In the genomic region with DNA sequence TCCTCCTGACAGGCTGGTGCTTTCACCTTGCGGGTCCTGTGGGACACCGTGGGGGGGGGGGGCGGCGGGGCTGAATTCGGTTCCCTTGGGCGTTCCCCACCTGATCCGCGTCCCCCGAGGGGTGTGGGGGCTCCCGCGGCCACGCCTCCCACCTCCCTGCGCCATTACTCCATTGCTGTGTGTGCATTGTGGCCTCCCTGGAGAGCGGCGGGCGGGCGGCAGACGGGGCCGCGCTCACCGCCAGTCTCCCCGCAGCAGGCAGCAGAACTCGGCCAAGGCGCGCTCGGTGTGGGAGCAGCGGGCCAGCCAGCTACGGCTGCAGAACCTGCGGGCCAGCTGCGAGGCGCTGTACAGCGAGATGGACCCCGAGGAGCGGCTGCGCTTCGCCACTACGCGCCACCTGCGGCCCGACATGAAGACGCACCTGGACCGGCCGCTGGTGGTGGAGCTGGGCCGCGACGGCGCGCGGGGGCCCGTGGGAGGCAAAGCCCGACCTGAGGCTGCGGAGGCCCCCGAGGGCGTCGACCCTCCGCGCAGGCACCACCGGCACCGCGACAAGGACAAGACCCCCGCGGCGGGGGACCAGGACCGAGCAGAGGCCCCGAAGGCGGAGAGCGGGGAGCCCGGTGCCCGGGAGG, we compare ENCODE assay signal across 11 cellular contexts.
DNase-seq lines count a peak whose midpoint lies in the region; ATAC-seq, FAIRE-seq and TF ChIP-seq lines count a peak whose summit lies in the region.
"Had no signal": no experiment of that assay in that cellular context is flagged by ENCODE, and none has a peak within 500 bp of the region (broad histone marks: within the 10 kb centered on the region; RNA-seq: fewer than 3 reads in every experiment).

No MANE protein-coding gene starts in this region.

- TF ChIP-seq POLR2A in A549 (IDR thresholded peaks at IDR 0.05; ENCODE audit: low read length) = no peak
- no peak for TF ChIP-seq POLR2A in K562 (conservative IDR thresholded peaks at IDR 0.05)

- H3K27me3 ChIP-seq in K562 (ENCODE audit: control insufficient read depth in 2 of 2, insufficient read depth in 2 of 2, low read length in 2 of 2) (peaks cover 7 to 38% of the 10 kb centered on the region in 2 experiments; a peak in 4 of 5 replicates), lung (ENCODE audit: control insufficient read depth, insufficient read depth) (peaks cover 8% of the 10 kb centered on the region)

- H4K20me1 ChIP-seq in K562 (replicated peaks; ENCODE audit: control insufficient read depth, insufficient read depth, low read length) = no peaks in the 10 kb centered on the region

- no peaks in the 10 kb centered on the region for H3K9me3 ChIP-seq in A549
- H3K9me3 ChIP-seq in K562 (replicated peaks; ENCODE audit: control insufficient read depth, insufficient read depth, low read depth, low read length) = no peaks in the 10 kb centered on the region
- H3K9me3 ChIP-seq in lung (ENCODE audit: control insufficient read depth in 2 of 2, insufficient read depth in 1 of 2, low read length in 1 of 2) = peaks cover 0 to 9% of the 10 kb centered on the region in 2 donors

- intact Hi-C loops in K562 (cut with micrococcal nuclease) = no loop called here

- H3K9me1 ChIP-seq in K562 (ENCODE audit: control insufficient read depth, insufficient read depth, low read length) = no peaks in the 10 kb centered on the region

- in situ Hi-C loops in K562 (cut with MboI) = no loop called here

- DNase-seq in A549 (ENCODE audit: low read depth in 1 of 2, low spot score in 1 of 2) = no peak
- DNase-seq in DMS79 treated with DMSO at 0.1 percent for 48 hours (lab: John Stamatoyannopoulos, UW) = peak; percentile 60
- peak in 1 of 4 experiments; percentile 3 for DNase-seq in K562 (ENCODE audit: extremely low read depth in 1 of 4, low spot score in 3 of 4)
- DNase-seq in lung (ENCODE audit: low spot score) = peak; percentile 11
- DNase-seq in SW 1271 (lab: John Stamatoyannopoulos, UW) = no peak
- no peak for DNase-seq in AG08395 (ENCODE audit: low spot score)
- DNase-seq: activated T-cell treated with anti-CD3 and anti-CD28 coated beads for 4 hours, brain microvascular endothelial cell had no signal

- BruUV-seq in K562 (replicated peaks; lab: Mats Ljungman, UMichigan) = no TSS peak

- ATAC-seq in A549 = peak in 1 of 2 experiments; percentile 51; a peak in 3 of 6 replicates
- no peak for ATAC-seq in K562
- no peak for ATAC-seq in lung (ENCODE audit: insufficient read depth, low FRiP score)
- no peak for ATAC-seq in GM21825 (IDR thresholded peaks at IDR 0.05; ENCODE audit: unreplicated experiment)
- no peak for ATAC-seq in GM18873 (IDR thresholded peaks at IDR 0.05; ENCODE audit: low FRiP score, unreplicated experiment)
- ATAC-seq: CD8-positive, alpha-beta T cell had no signal

- TF ChIP-seq EP300 in A549 (IDR thresholded peaks at IDR 0.05) = no peak
- TF ChIP-seq EP300 in K562 (IDR thresholded peaks at IDR 0.05; ENCODE audit: low read length) = no peak

- H3K4me2 ChIP-seq in A549 (peak overlapping the region; percentile 84), K562 (ENCODE audit: insufficient read depth, low read length) (no peak overlapping the region)

- no peak overlapping the region for H3K9ac ChIP-seq in K562 (ENCODE audit: insufficient read depth in 1 of 2, low read depth in 2 of 2, low read length in 2 of 2)

- H3K27ac ChIP-seq in A549 (peak overlapping the region in 1 of 2 experiments; percentile 56; a peak in 2 of 6 replicates), K562 (ENCODE audit: extremely low read depth, low read depth, low read length) (no peak overlapping the region), lung (ENCODE audit: low read depth in 1 of 2, low read length in 1 of 2) (no peak overlapping the region)
- H3K27ac ChIP-seq: brain microvascular endothelial cell had no signal

- TF ChIP-seq RAD21 in A549 (conservative IDR thresholded peaks at IDR 0.05 in 1 of 2, IDR thresholded peaks at IDR 0.05 in 1 of 2) (no peak), K562 (CRISPR knock-in tag; conservative IDR thresholded peaks at IDR 0.05 in 1 of 2, IDR thresholded peaks at IDR 0.05 in 1 of 2) (no peak)

- POLR2A ChIA-PET in A549 (lab: Yijun Ruan, JAX) (no interaction called here), K562 (lab: Yijun Ruan, JAX) (no interaction called here)

- H3K79me2 ChIP-seq in K562 (ENCODE audit: control insufficient read depth, insufficient read depth, low read length) = no peaks in the 10 kb centered on the region

- FAIRE-seq in A549 (lab: Jason Lieb, UNC) (no peak), K562 (lab: Jason Lieb, UNC) (no peak)

- H3K4me3 ChIP-seq in A549 (peak overlapping the region; percentile 47), K562 (no peak overlapping the region), lung (no peak overlapping the region)

- no peak for TF ChIP-seq CTCF in A549 (IDR thresholded peaks at IDR 0.05)
- no peak for TF ChIP-seq CTCF in K562 (IDR thresholded peaks at IDR 0.05 in 2 of 3, conservative IDR thresholded peaks at IDR 0.05 in 1 of 3; ENCODE audit: insufficient read depth in 2 of 3, low read depth in 1 of 3, low read length in 3 of 3)
- no peak for TF ChIP-seq CTCF in lung (IDR thresholded peaks at IDR 0.05; ENCODE audit: control extremely low read depth, extremely low read depth)

- 40% methylated on average over 3 of the region's 69 CpGs for WGBS in A549 (ENCODE audit: missing lambda C conversion rate)
- WGBS in K562 (ENCODE audit: insufficient coverage, low coverage, missing lambda C conversion rate) = 25% methylated on average over 25 of the region's 69 CpGs
- 4 to 5% methylated on average over 58 to 69 of the region's 69 CpGs for WGBS in lung, 2 donors

- H3K4me1 ChIP-seq in A549 (peaks cover 5% of the 10 kb centered on the region; the same call in 2 of the 3 replicates), K562 (replicated peaks in 1 of 2; ENCODE audit: control insufficient read depth in 2 of 2, insufficient read depth in 2 of 2, low read length in 2 of 2) (peaks cover 0 to 21% of the 10 kb centered on the region in 2 experiments; a peak in 2 of 5 replicates), lung (ENCODE audit: control insufficient read depth in 2 of 2, insufficient read depth in 2 of 2, low read length in 2 of 2) (peaks cover 0 to 1% of the 10 kb centered on the region in 2 donors)

- H3K36me3 ChIP-seq in K562 (ENCODE audit: control insufficient read depth, insufficient read depth, low read length) (no peaks in the 10 kb centered on the region), lung (ENCODE audit: control insufficient read depth in 2 of 2, insufficient read depth in 2 of 2, low read length in 2 of 2) (no peaks in the 10 kb centered on the region)
- H3K36me3 ChIP-seq: brain microvascular endothelial cell had no signal

- H2AFZ ChIP-seq in K562 (ENCODE audit: low read depth, low read length) = no peak overlapping the region

- CTCF ChIA-PET in A549 (lab: Yijun Ruan, JAX) (interaction anchor here (0.7 to 1.2 kb wide), 4 partner anchors 13 to 350 kb away, joined by 3 to 6 read pairs (median 3); no protein-coding TSS in a partner anchor), K562 (lab: Yijun Ruan, JAX; ENCODE audit: low intra/inter-chr PET ratio) (no interaction called here)

TF ChIP-seq in A549, 52 proteins besides CTCF, POLR2A, EP300 and RAD21:
- TF ChIP-seq FOSL2 (IDR thresholded peaks at IDR 0.05) (no peak), FOSL2 (CRISPR knock-in tag; IDR thresholded peaks at IDR 0.05) (no peak), MAFK (IDR thresholded peaks at IDR 0.05; ENCODE audit: partially characterized antibody) (no peak)
- TF ChIP-seq, protein P1, sequence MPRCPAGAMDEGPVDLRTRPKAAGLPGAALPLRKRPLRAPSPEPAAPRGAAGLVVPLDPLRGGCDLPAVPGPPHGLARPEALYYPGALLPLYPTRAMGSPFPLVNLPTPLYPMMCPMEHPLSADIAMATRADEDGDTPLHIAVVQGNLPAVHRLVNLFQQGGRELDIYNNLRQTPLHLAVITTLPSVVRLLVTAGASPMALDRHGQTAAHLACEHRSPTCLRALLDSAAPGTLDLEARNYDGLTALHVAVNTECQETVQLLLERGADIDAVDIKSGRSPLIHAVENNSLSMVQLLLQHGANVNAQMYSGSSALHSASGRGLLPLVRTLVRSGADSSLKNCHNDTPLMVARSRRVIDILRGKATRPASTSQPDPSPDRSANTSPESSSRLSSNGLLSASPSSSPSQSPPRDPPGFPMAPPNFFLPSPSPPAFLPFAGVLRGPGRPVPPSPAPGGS (IDR thresholded peaks at IDR 0.05) = no peak

TF ChIP-seq in K562, 482 proteins besides CTCF, POLR2A, EP300 and RAD21:
- peak; percentile 42 for TF ChIP-seq PCBP1 (IDR thresholded peaks at IDR 0.05; ENCODE audit: low read depth, low read length, poor library complexity, severe bottlenecking)
- TF ChIP-seq GTF2E2 (tag; IDR thresholded peaks at IDR 0.05) = no peak

Comparison
In these comparisons a context has a peak if more than half of its experiments do, and no peak if none do; other contexts are left out.
1. DNase-seq: peak in DMS79 treated with DMSO at 0.1 percent for 48 hours (single experiment) and lung (single experiment); none in A549 (0 of 2), SW 1271 (0 of 2) and AG08395 (single experiment).